22 cellular contexts compared by ENCODE assay signal in genomic region chr6:75922226-75922625, GRCh38.
A peak's percentile ranks its signal among the peaks of the same experiment; 100 is the strongest.
DNase-seq lines count a peak whose midpoint lies in the region; ATAC-seq and TF ChIP-seq lines count a peak whose summit lies in the region.
"Had no signal": no experiment of that assay in that cellular context is flagged by ENCODE, and none has a peak within 500 bp of the region (broad histone marks: within the 10 kb centered on the region; RNA-seq: fewer than 3 reads in every experiment).

No MANE protein-coding gene starts in this region.

- TF ChIP-seq CTCF in MCF 10A (IDR thresholded peaks at IDR 0.05; ENCODE audit: unreplicated experiment) = no peak
- no peak for TF ChIP-seq CTCF in breast epithelium (IDR thresholded peaks at IDR 0.05)
- no peak for TF ChIP-seq CTCF in RWPE2 (IDR thresholded peaks at IDR 0.05; ENCODE audit: poor library complexity, severe bottlenecking)
- TF ChIP-seq CTCF in foreskin fibroblast (IDR thresholded peaks at IDR 0.05; ENCODE audit: low read depth, low read length) = no peak
- no peak for TF ChIP-seq CTCF in CD8-positive, alpha-beta T cell (IDR thresholded peaks at IDR 0.05)
- no peak for TF ChIP-seq CTCF in type B pancreatic cell (conservative IDR thresholded peaks at IDR 0.05)

- H3K27me3 Mint-ChIP-seq in MCF 10A (ENCODE audit: insufficient read depth, unreplicated experiment) (no peaks in the 10 kb centered on the region), type B pancreatic cell (no peaks in the 10 kb centered on the region)
- H3K27me3 Mint-ChIP-seq in CD8-positive, alpha-beta T cell (ENCODE audit: low read depth) = peaks cover 6% of the 10 kb centered on the region
- H3K27me3 Mint-ChIP-seq in activated T-cell treated with anti-CD3 and anti-CD28 coated beads, Interleukin-2, amount 50 U/mL, for 72 hours (ENCODE audit: low read depth) = no peaks in the 10 kb centered on the region
- no peaks in the 10 kb centered on the region for H3K27me3 Mint-ChIP-seq in activated naive CD4-positive, alpha-beta T cell treated with anti-CD3 and anti-CD28 coated beads, Interleukin-2, amount 10 ng/mL, durations not matched to agents 7 days and 5 days

- H3K27ac ChIP-seq in breast epithelium = no peak overlapping the region
- H3K27ac ChIP-seq in RWPE2 (ENCODE audit: poor library complexity, severe bottlenecking) = no peak overlapping the region
- no peak overlapping the region for H3K27ac ChIP-seq in CD8-positive, alpha-beta T cell (ENCODE audit: low read depth, low read length)
- H3K27ac ChIP-seq: HL-60, psoas muscle, SJSA1, upper lobe of right lung had no signal

- no peak for TF ChIP-seq POLR2A in breast epithelium (IDR thresholded peaks at IDR 0.05)

- peak; percentile 20 for DNase-seq in MCF 10A (ENCODE audit: unreplicated experiment)
- no peak for DNase-seq in breast epithelium (ENCODE audit: low spot score in 2 of 2)
- DNase-seq in RWPE2 (ENCODE audit: low spot score) = no peak
- DNase-seq in foreskin fibroblast = peak; percentile 4 to 26
- DNase-seq in CD8-positive, alpha-beta T cell = no peak
- no peak for DNase-seq in type B pancreatic cell (ENCODE audit: extremely low spot score, unreplicated experiment)
- DNase-seq in activated T-cell treated with anti-CD3 and anti-CD28 coated beads, Interleukin-2, amount 50 U/mL, for 72 hours = no peak
- no peak for DNase-seq in activated naive CD4-positive, alpha-beta T cell treated with anti-CD3 and anti-CD28 coated beads, Interleukin-2, amount 10 ng/mL, durations not matched to agents 7 days and 5 days
- DNase-seq: activated T-cell treated with anti-CD3 and anti-CD28 coated beads for 4 hours; CD4-positive, alpha-beta memory T cell; central memory CD4-positive, alpha-beta T cell; effector memory CD4-positive, alpha-beta T cell; NCI-H1436 treated with DMSO at 0.1 percent for 48 hours; psoas muscle; stimulated activated CD4-positive, alpha-beta T cell treated with anti-CD3 and anti-CD28 coated beads, Interleukin-12 subunit alpha, Interleukin-12 subunit beta, amount 100 ng/mL, for 4 hours; stimulated activated naive CD4-positive, alpha-beta T cell treated with Interleukin-2 at 50 U/mL for 16 hours; upper lobe of right lung had no signal

- H3K4me3 Mint-ChIP-seq in MCF 10A (ENCODE audit: unreplicated experiment) = no peak overlapping the region
- no peak overlapping the region for H3K4me3 Mint-ChIP-seq in CD8-positive, alpha-beta T cell
- no peak overlapping the region for H3K4me3 Mint-ChIP-seq in type B pancreatic cell
- no peak overlapping the region for H3K4me3 Mint-ChIP-seq in activated T-cell treated with anti-CD3 and anti-CD28 coated beads, Interleukin-2, amount 50 U/mL, for 72 hours
- H3K4me3 Mint-ChIP-seq in activated naive CD4-positive, alpha-beta T cell treated with anti-CD3 and anti-CD28 coated beads, Interleukin-2, amount 10 ng/mL, durations not matched to agents 7 days and 5 days = no peak overlapping the region
- H3K4me3 Mint-ChIP-seq: CD4-positive, alpha-beta memory T cell; nephron had no signal

- peak; percentile 75 for ATAC-seq in RWPE2 (ENCODE audit: low read depth)
- no peak for ATAC-seq in CD8-positive, alpha-beta T cell
- ATAC-seq in activated T-cell treated with anti-CD3 and anti-CD28 coated beads, Interleukin-2, amount 50 U/mL, for 72 hours (replicated peaks in 1 of 2) = no peak
- ATAC-seq: activated naive CD4-positive, alpha-beta T cell treated with anti-CD3 and anti-CD28 coated beads, Interleukin-2, amount 50 U/mL, for 72 hours; psoas muscle; upper lobe of right lung had no signal

- H3K9me3 Mint-ChIP-seq in MCF 10A (ENCODE audit: unreplicated experiment) (no peaks in the 10 kb centered on the region), type B pancreatic cell (no peaks in the 10 kb centered on the region)
- no peaks in the 10 kb centered on the region for H3K9me3 Mint-ChIP-seq in CD8-positive, alpha-beta T cell
- H3K9me3 Mint-ChIP-seq in activated T-cell treated with anti-CD3 and anti-CD28 coated beads, Interleukin-2, amount 50 U/mL, for 72 hours = no peaks in the 10 kb centered on the region
- no peaks in the 10 kb centered on the region for H3K9me3 Mint-ChIP-seq in activated naive CD4-positive, alpha-beta T cell treated with anti-CD3 and anti-CD28 coated beads, Interleukin-2, amount 10 ng/mL, durations not matched to agents 7 days and 5 days
- H3K9me3 Mint-ChIP-seq: activated naive CD4-positive, alpha-beta T cell treated with anti-CD3 and anti-CD28 coated beads, Interleukin-2, amount 50 U/mL, for 72 hours; CD4-positive, alpha-beta memory T cell; nephron had no signal

- intact Hi-C loops in MCF 10A (cut with micrococcal nuclease) = no loop called here
- intact Hi-C loops in breast epithelium (cut with DNase I; ENCODE audit: low total_unique reads) = no loop called here
- intact Hi-C loops in CD8-positive, alpha-beta T cell (cut with DNase I, micrococcal nuclease) = no loop called here

- H3K4me1 Mint-ChIP-seq in MCF 10A (ENCODE audit: insufficient read depth, unreplicated experiment) = peaks cover 6% of the 10 kb centered on the region
- H3K4me1 Mint-ChIP-seq in CD8-positive, alpha-beta T cell (ENCODE audit: low read depth) = no peaks in the 10 kb centered on the region
- H3K4me1 Mint-ChIP-seq in type B pancreatic cell (ENCODE audit: unreplicated experiment) = no peaks in the 10 kb centered on the region
- no peaks in the 10 kb centered on the region for H3K4me1 Mint-ChIP-seq in activated T-cell treated with anti-CD3 and anti-CD28 coated beads, Interleukin-2, amount 50 U/mL, for 72 hours (ENCODE audit: low read depth)
- H3K4me1 Mint-ChIP-seq in activated naive CD4-positive, alpha-beta T cell treated with anti-CD3 and anti-CD28 coated beads, Interleukin-2, amount 10 ng/mL, durations not matched to agents 7 days and 5 days = no peaks in the 10 kb centered on the region
- H3K4me1 Mint-ChIP-seq: CD4-positive, alpha-beta memory T cell had no signal

- H3K36me3 Mint-ChIP-seq in MCF 10A (ENCODE audit: insufficient read depth, unreplicated experiment) (peaks cover 5% of the 10 kb centered on the region), type B pancreatic cell (peaks cover 17% of the 10 kb centered on the region)
- H3K36me3 Mint-ChIP-seq in CD8-positive, alpha-beta T cell = no peaks in the 10 kb centered on the region
- no peaks in the 10 kb centered on the region for H3K36me3 Mint-ChIP-seq in activated T-cell treated with anti-CD3 and anti-CD28 coated beads, Interleukin-2, amount 50 U/mL, for 72 hours (ENCODE audit: insufficient read depth in 2 of 2)
- no peaks in the 10 kb centered on the region for H3K36me3 Mint-ChIP-seq in activated naive CD4-positive, alpha-beta T cell treated with anti-CD3 and anti-CD28 coated beads, Interleukin-2, amount 10 ng/mL, durations not matched to agents 7 days and 5 days
- H3K36me3 Mint-ChIP-seq: activated naive CD4-positive, alpha-beta T cell treated with anti-CD3 and anti-CD28 coated beads, Interleukin-2, amount 50 U/mL, for 72 hours had no signal

- CTCF ChIA-PET in MCF 10A (lab: Yijun Ruan, JAX) = no interaction called here
- CTCF ChIA-PET in CD8-positive, alpha-beta T cell (lab: Charles Lee) = no interaction called here
- CTCF ChIA-PET in activated naive CD4-positive, alpha-beta T cell treated with anti-CD3 and anti-CD28 coated beads, Interleukin-2, amount 10 ng/mL, durations not matched to agents 7 days and 5 days (lab: Charles Lee) = no interaction called here

- H3K27me3 ChIP-seq in breast epithelium (no peaks in the 10 kb centered on the region), RWPE2 (ENCODE audit: insufficient read depth, poor library complexity, severe bottlenecking) (no peaks in the 10 kb centered on the region)
- no peaks in the 10 kb centered on the region for H3K27me3 ChIP-seq in CD8-positive, alpha-beta T cell (ENCODE audit: insufficient read depth, low read length)
- H3K27me3 ChIP-seq: SJSA1, upper lobe of right lung had no signal

- H3K36me3 ChIP-seq in breast epithelium (peaks cover 1% of the 10 kb centered on the region), RWPE2 (ENCODE audit: low read depth) (no peaks in the 10 kb centered on the region)
- no peaks in the 10 kb centered on the region for H3K36me3 ChIP-seq in CD8-positive, alpha-beta T cell (ENCODE audit: insufficient read depth, low read length)
- H3K36me3 ChIP-seq: SJSA1 had no signal

- H3K27ac Mint-ChIP-seq in MCF 10A (ENCODE audit: low read depth, unreplicated experiment) (no peak overlapping the region), type B pancreatic cell (no peak overlapping the region)
- no peak overlapping the region for H3K27ac Mint-ChIP-seq in CD8-positive, alpha-beta T cell
- no peak overlapping the region for H3K27ac Mint-ChIP-seq in activated T-cell treated with anti-CD3 and anti-CD28 coated beads, Interleukin-2, amount 50 U/mL, for 72 hours
- no peak overlapping the region for H3K27ac Mint-ChIP-seq in activated naive CD4-positive, alpha-beta T cell treated with anti-CD3 and anti-CD28 coated beads, Interleukin-2, amount 10 ng/mL, durations not matched to agents 7 days and 5 days
- H3K27ac Mint-ChIP-seq: activated naive CD4-positive, alpha-beta T cell treated with anti-CD3 and anti-CD28 coated beads, Interleukin-2, amount 50 U/mL, for 72 hours; CD4-positive, alpha-beta memory T cell; nephron had no signal

- H3K9me3 ChIP-seq in breast epithelium = no peaks in the 10 kb centered on the region
- H3K9me3 ChIP-seq in RWPE2 (ENCODE audit: severe bottlenecking) = no peaks in the 10 kb centered on the region
- H3K9me3 ChIP-seq in CD8-positive, alpha-beta T cell (ENCODE audit: low read length) = no peaks in the 10 kb centered on the region
- H3K9me3 ChIP-seq: psoas muscle, SJSA1, upper lobe of right lung had no signal

- BruUV-seq in MCF 10A (replicated peaks; lab: Mats Ljungman, UMichigan) = no TSS peak

- POLR2A ChIA-PET in MCF 10A (lab: Yijun Ruan, JAX) = no interaction called here
- POLR2A ChIA-PET in CD8-positive, alpha-beta T cell (lab: Charles Lee) = no interaction called here

- H3K4me3 ChIP-seq in breast epithelium (no peak overlapping the region), RWPE2 (ENCODE audit: severe bottlenecking) (no peak overlapping the region), foreskin fibroblast (ENCODE audit: low read depth in 1 of 2, low read length in 2 of 2) (no peak overlapping the region)
- no peak overlapping the region for H3K4me3 ChIP-seq in CD8-positive, alpha-beta T cell (ENCODE audit: low read depth, low read length)
- H3K4me3 ChIP-seq: lung, psoas muscle, SJSA1, upper lobe of right lung had no signal

- H3K4me1 ChIP-seq in breast epithelium (no peaks in the 10 kb centered on the region), RWPE2 (ENCODE audit: insufficient read depth, poor library complexity, severe bottlenecking) (no peaks in the 10 kb centered on the region)
- no peaks in the 10 kb centered on the region for H3K4me1 ChIP-seq in CD8-positive, alpha-beta T cell (ENCODE audit: insufficient read depth, low read length)
- H3K4me1 ChIP-seq: psoas muscle, upper lobe of right lung had no signal

Comparison
In these comparisons a context has a peak if more than half of its experiments do, and no peak if none do; other contexts are left out.
1. DNase-seq: peak in MCF 10A (single experiment) and foreskin fibroblast (2 of 2); none in breast epithelium (0 of 2), RWPE2 (single experiment), CD8-positive, alpha-beta T cell (0 of 7), type B pancreatic cell (single experiment), activated T-cell treated with anti-CD3 and anti-CD28 coated beads, Interleukin-2, amount 50 U/mL, for 72 hours (0 of 2) and activated naive CD4-positive, alpha-beta T cell treated with anti-CD3 and anti-CD28 coated beads, Interleukin-2, amount 10 ng/mL, durations not matched to agents 7 days and 5 days (single experiment).